19 cellular contexts compared by ENCODE assay signal in genomic region chr2:205534997-205535396, GRCh38.
"Had no signal": no experiment of that assay in that cellular context is flagged by ENCODE, and none has a peak within 500 bp of the region (broad histone marks: within the 10 kb centered on the region; RNA-seq: fewer than 3 reads in every experiment).

No MANE protein-coding gene starts in this region.

- FAIRE-seq: astrocyte, RCC 7860, TTC549 had no signal

- ATAC-seq: activated T-cell treated with anti-CD3 and anti-CD28 coated beads, Interleukin-2, amount 50 U/mL, for 4 hours; PC-3 had no signal

- DNase-seq: activated CD4-positive, alpha-beta memory T cell treated with anti-CD3 and anti-CD28 coated beads for 36 hours; activated CD4-positive, alpha-beta T cell treated with anti-CD3 and anti-CD28 coated beads, Interleukin-2, amount 10 ng/mL, durations not matched to agents 7 days and 5 days; activated CD4-positive, CD25-positive, alpha-beta regulatory T cell; activated CD8-positive, alpha-beta memory T cell treated with anti-CD3 and anti-CD28 coated beads for 24 hours; activated effector memory CD4-positive, alpha-beta T cell treated with anti-CD3 and anti-CD28 coated beads, Interleukin-2, amount 50 U/mL, for 16 hours; activated naive CD4-positive, alpha-beta T cell treated with Interleukin-2 at 50 U/mL for 16 hours; activated T-cell treated with anti-CD3 and anti-CD28 coated beads, Interleukin-2, amount 50 U/mL, for 4 hours; amygdala; MM.1S; NCI-H1105; NCI-H1436; NCI-H1694 treated with DMSO at 0.1 percent for 48 hours; NCI-H2081; NCI-H510A treated with DMSO at 0.1 percent for 48 hours; PC-3; SHP77 treated with DMSO at 0.1 percent for 48 hours had no signal
